In genomic region chr17:43210576-43210975, GRCh38 we compare ENCODE assay signal across 11 cellular contexts. TPM values are rescaled to one million over a fixed set of nuclear protein-coding genes. Genes with fewer than 3 reads are reported as not detected.
A peak's percentile ranks its signal among the peaks of the same experiment; 100 is the strongest.
DNase-seq lines count a peak whose midpoint lies in the region; ATAC-seq, FAIRE-seq and TF ChIP-seq lines count a peak whose summit lies in the region.
"Had no signal": no experiment of that assay in that cellular context is flagged by ENCODE, and none has a peak within 500 bp of the region (broad histone marks: within the 10 kb centered on the region; RNA-seq: fewer than 3 reads in every experiment).

No MANE protein-coding gene starts in this region.

- ATAC-seq in GM19035 (IDR thresholded peaks at IDR 0.05; ENCODE audit: unreplicated experiment): no peak
- ATAC-seq in left ventricle myocardium superior: no peak

- in situ Hi-C loops in KBM-7 (cut with MboI; ENCODE audit: low pct_unique_long_range_greater_than_20kb, low sequenced_read_pairs): loop anchor here (25.0 kb wide), 1 partner anchor 102 kb away; no protein-coding TSS in a partner anchor

- H3K9me3 ChIP-seq in ES-I3 (ENCODE audit: control insufficient read depth, insufficient read depth, low read length): no peaks in the 10 kb centered on the region
- H3K9me3 ChIP-seq in NT2/D1 (ENCODE audit: insufficient read depth, low read length): no peaks in the 10 kb centered on the region

- FAIRE-seq in RCC 7860 (lab: Jason Lieb, UNC): no peak

- DNase-seq in NT2/D1 (ENCODE audit: low read depth, low spot score) (no peak), coronary artery (ENCODE audit: low spot score) (no peak), KBM-7 (no peak), RCC 7860 (ENCODE audit: low spot score) (no peak), left ventricle myocardium superior (no peak)
- DNase-seq: activated CD8-positive, alpha-beta memory T cell treated with anti-CD3 and anti-CD28 coated beads, Interleukin-2, amount 50 U/mL, for 4 hours; SIG-M5 had no signal

- peak overlapping the region; percentile 77 to 80 for H3K27ac ChIP-seq in coronary artery
- H3K27ac ChIP-seq in rectal smooth muscle tissue (ENCODE audit: low read depth, low read length): peak overlapping the region; percentile 79

- intact Hi-C loops in left ventricle myocardium superior (cut with micrococcal nuclease): no loop called here

- H3K9ac ChIP-seq in ES-I3 (ENCODE audit: low read depth, low read length) (0 out of 2 replicates have a peak overlapping the region, but pooled peaks have one; percentile 96), NT2/D1 (ENCODE audit: insufficient read length, low read depth) (peak overlapping the region; percentile 70), rectal smooth muscle tissue (ENCODE audit: low read length) (no peak overlapping the region)

- H3K36me3 ChIP-seq in ES-I3 (ENCODE audit: insufficient read depth, low read length) (peaks cover 2% of the 10 kb centered on the region), NT2/D1 (ENCODE audit: insufficient read depth, insufficient read length, low read length) (peaks cover 31% of the 10 kb centered on the region), rectal smooth muscle tissue (ENCODE audit: control insufficient read depth, insufficient read depth, low read length) (peaks cover 8% of the 10 kb centered on the region)

- H3K27me3 ChIP-seq in NT2/D1 (ENCODE audit: insufficient read depth, insufficient read length) (no peaks in the 10 kb centered on the region), rectal smooth muscle tissue (ENCODE audit: control insufficient read depth, insufficient read depth, low read length) (no peaks in the 10 kb centered on the region)

- H3K4me1 ChIP-seq in ES-I3 (ENCODE audit: insufficient read depth, low read length) (peaks cover 11% of the 10 kb centered on the region), NT2/D1 (ENCODE audit: insufficient read depth, insufficient read length) (no peaks in the 10 kb centered on the region), rectal smooth muscle tissue (ENCODE audit: control insufficient read depth, insufficient read depth, low read length) (peaks cover 3% of the 10 kb centered on the region)

- no peak for TF ChIP-seq CTCF in coronary artery (IDR thresholded peaks at IDR 0.05)

- H3K4me3 ChIP-seq in NT2/D1 (ENCODE audit: insufficient read length, low read depth) (no peak overlapping the region), coronary artery (no peak overlapping the region), rectal smooth muscle tissue (ENCODE audit: low read length) (no peak overlapping the region)

RNA-seq across cellular contexts. Expression of gene TMEM106A, which starts 1.1 kb away (rescaled TPM):
- total RNA-seq in left ventricle myocardium superior: 1.8 TPM

RNA-seq across cellular contexts. Expression of gene CCDC200, which starts 17.8 kb away (rescaled TPM):
- not detected for total RNA-seq in left ventricle myocardium superior
- total RNA-seq: lung microvascular endothelial cell had no signal

RNA-seq across cellular contexts. Expression of gene RNU2-1, which starts 23.2 kb away (rescaled TPM):
- total RNA-seq in left ventricle myocardium superior: 5,074 TPM
- total RNA-seq: lung microvascular endothelial cell had no signal

RNA-seq across cellular contexts. Expression of gene NBR1, which starts 39.6 kb away (rescaled TPM):
- total RNA-seq in left ventricle myocardium superior: 99.2 TPM
